Comparison of ENCODE assay signal across 1 cellular context in genomic region chr9:125238127-125238914, GRCh38.
A peak's percentile ranks its signal among the peaks of the same experiment; 100 is the strongest.
TF ChIP-seq lines count a peak whose summit lies in the region.

No MANE protein-coding gene starts in this region.

TF ChIP-seq in K562, 482 proteins besides CTCF, POLR2A, EP300 and RAD21 (continued from another document):
- no peak for TF ChIP-seq ZBTB49 (CRISPR knock-in tag; IDR thresholded peaks at IDR 0.05; ENCODE audit: borderline replicate concordance)
- TF ChIP-seq, protein P1, sequence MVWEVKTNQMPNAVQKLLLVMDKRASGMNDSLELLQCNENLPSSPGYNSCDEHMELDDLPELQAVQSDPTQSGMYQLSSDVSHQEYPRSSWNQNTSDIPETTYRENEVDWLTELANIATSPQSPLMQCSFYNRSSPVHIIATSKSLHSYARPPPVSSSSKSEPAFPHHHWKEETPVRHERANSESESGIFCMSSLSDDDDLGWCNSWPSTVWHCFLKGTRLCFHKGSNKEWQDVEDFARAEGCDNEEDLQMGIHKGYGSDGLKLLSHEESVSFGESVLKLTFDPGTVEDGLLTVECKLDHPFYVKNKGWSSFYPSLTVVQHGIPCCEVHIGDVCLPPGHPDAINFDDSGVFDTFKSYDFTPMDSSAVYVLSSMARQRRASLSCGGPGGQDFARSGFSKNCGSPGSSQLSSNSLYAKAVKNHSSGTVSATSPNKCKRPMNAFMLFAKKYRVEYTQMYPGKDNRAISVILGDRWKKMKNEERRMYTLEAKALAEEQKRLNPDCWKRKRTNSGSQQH (CRISPR knock-in tag; IDR thresholded peaks at IDR 0.05) = 0 out of 2 replicates have a peak, but pooled peaks have one; percentile 12
- TF ChIP-seq POLR2G (IDR thresholded peaks at IDR 0.05; ENCODE audit: low read depth, low read length) = peak; percentile 72
- 0 out of 2 replicates have a peak, but pooled peaks have one; percentile 32 for TF ChIP-seq ZBTB33 (CRISPR knock-in tag; IDR thresholded peaks at IDR 0.05)
- TF ChIP-seq, protein P2, sequence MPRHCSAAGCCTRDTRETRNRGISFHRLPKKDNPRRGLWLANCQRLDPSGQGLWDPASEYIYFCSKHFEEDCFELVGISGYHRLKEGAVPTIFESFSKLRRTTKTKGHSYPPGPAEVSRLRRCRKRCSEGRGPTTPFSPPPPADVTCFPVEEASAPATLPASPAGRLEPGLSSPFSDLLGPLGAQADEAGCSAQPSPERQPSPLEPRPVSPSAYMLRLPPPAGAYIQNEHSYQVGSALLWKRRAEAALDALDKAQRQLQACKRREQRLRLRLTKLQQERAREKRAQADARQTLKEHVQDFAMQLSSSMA (CRISPR knock-in tag; IDR thresholded peaks at IDR 0.05) = no peak
- no peak for TF ChIP-seq BMI1 (IDR thresholded peaks at IDR 0.05; ENCODE audit: low read length)
- TF ChIP-seq TGIF2 (CRISPR knock-in tag; IDR thresholded peaks at IDR 0.05) = peak; percentile 93
- TF ChIP-seq, protein P3, sequence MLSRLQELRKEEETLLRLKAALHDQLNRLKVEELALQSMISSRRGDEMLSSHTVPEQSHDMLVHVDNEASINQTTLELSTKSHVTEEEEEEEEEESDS (CRISPR knock-in tag; IDR thresholded peaks at IDR 0.05) = no peak
- no peak for TF ChIP-seq CBX5 (IDR thresholded peaks at IDR 0.05; ENCODE audit: borderline replicate concordance, low read depth)
- TF ChIP-seq, protein P4, sequence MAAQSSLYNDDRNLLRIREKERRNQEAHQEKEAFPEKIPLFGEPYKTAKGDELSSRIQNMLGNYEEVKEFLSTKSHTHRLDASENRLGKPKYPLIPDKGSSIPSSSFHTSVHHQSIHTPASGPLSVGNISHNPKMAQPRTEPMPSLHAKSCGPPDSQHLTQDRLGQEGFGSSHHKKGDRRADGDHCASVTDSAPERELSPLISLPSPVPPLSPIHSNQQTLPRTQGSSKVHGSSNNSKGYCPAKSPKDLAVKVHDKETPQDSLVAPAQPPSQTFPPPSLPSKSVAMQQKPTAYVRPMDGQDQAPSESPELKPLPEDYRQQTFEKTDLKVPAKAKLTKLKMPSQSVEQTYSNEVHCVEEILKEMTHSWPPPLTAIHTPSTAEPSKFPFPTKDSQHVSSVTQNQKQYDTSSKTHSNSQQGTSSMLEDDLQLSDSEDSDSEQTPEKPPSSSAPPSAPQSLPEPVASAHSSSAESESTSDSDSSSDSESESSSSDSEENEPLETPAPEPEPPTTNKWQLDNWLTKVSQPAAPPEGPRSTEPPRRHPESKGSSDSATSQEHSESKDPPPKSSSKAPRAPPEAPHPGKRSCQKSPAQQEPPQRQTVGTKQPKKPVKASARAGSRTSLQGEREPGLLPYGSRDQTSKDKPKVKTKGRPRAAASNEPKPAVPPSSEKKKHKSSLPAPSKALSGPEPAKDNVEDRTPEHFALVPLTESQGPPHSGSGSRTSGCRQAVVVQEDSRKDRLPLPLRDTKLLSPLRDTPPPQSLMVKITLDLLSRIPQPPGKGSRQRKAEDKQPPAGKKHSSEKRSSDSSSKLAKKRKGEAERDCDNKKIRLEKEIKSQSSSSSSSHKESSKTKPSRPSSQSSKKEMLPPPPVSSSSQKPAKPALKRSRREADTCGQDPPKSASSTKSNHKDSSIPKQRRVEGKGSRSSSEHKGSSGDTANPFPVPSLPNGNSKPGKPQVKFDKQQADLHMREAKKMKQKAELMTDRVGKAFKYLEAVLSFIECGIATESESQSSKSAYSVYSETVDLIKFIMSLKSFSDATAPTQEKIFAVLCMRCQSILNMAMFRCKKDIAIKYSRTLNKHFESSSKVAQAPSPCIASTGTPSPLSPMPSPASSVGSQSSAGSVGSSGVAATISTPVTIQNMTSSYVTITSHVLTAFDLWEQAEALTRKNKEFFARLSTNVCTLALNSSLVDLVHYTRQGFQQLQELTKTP (IDR thresholded peaks at IDR 0.05; ENCODE audit: low read depth in 1 of 2, partially characterized antibody in 2 of 2) = no peak
- no peak for TF ChIP-seq RREB1 (CRISPR knock-in tag; IDR thresholded peaks at IDR 0.05)
- TF ChIP-seq LCOR (CRISPR knock-in tag; IDR thresholded peaks at IDR 0.05) = 0 out of 2 replicates have a peak, but pooled peaks have one; percentile 65
TF ChIP-seq in K562: peak in this region for 35.
